ENCODE assay signal across 26 cellular contexts in the genomic region with DNA sequence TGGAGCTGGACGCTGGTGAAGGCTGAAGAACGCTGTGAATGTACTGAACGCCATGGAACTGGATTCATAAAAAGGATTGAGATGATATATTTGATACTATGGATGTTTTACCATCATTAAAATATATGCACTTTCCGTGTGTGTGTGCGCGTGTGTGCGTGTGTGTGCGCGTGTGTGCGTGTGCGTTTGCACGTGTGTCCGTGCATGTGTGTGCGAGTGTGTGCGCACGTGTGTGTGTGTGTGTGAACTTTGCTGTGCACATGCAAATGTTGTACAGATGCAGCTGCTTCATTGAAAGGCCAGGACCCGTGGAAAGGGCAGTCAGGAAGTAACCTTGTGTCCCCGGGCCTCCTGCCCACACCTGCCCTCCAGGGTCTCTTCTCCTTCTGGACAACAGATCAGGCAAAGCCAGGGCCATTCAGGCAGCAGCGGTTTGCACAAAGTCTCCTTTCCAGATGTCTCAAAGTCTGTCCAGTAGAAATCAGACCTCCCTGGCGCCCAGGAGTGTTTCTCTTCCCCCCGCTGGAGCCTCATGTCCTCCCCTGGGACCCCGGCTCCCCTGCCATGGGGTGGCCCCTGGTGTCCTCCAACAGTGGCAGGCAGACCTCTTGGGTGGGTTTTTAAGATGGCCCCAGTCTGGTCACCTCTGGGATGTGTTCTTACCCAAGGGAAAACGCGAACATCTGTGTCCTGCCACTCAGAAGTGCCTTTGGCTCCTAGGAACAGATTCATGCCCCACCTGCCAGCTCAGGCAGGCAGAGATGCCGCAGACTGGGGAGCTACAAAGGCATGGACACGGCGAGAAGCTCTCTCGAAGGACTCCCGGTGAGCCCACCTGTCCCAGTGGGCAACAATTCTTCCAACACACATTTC.
"Had no signal": no experiment of that assay in that cellular context is flagged by ENCODE, and none has a peak within 500 bp of the region (broad histone marks: within the 10 kb centered on the region; RNA-seq: fewer than 3 reads in every experiment).

No MANE protein-coding gene starts in this region.

- H3K27ac Mint-ChIP-seq: activated B cell treated with CpG ODN at 0.5 μM for 24 hours; activated CD4-positive, alpha-beta T cell treated with anti-CD3 and anti-CD28 coated beads for 36 hours; activated naive CD4-positive, alpha-beta T cell treated with anti-CD3 and anti-CD28 coated beads for 36 hours; activated naive CD8-positive, alpha-beta T cell treated with anti-CD3 and anti-CD28 coated beads, Interleukin-2, amount 10 ng/mL, durations not matched to agents 7 days and 5 days; dendritic cell treated with granulocyte-macrophage colony-stimulating factor and Interleukin-4, amounts not matched to agents 40 ng/mL and 50 ng/mL, for 4 days; naive B cell; stimulated activated effector memory CD8-positive, alpha-beta T cell treated with anti-CD3 and anti-CD28 coated beads, Interleukin-12 subunit alpha, Interleukin-12 subunit beta, amount 100 ng/mL, for 72 hours; stimulated activated naive CD8-positive, alpha-beta T cell treated with anti-CD3 and anti-CD28 coated beads, Interleukin-15, amount 100 ng/mL, for 72 hours; T-helper 1 cell treated with Interleukin-12 subunit alpha and Interleukin-12 subunit beta and Interleukin-4 antibody, amounts not matched to agents 30 μg/mL and 1 μg/mL, for 36 hours had no signal

- H3K36me3 ChIP-seq: cardiac muscle cell, suprapubic skin, tibial nerve had no signal

- H3K4me3 ChIP-seq: cardiac muscle cell, lung, skin epidermis, suprapubic skin, tibial nerve had no signal

- H3K4me3 Mint-ChIP-seq: activated B cell treated with CpG ODN at 0.5 μM for 24 hours; activated CD4-positive, alpha-beta T cell treated with anti-CD3 and anti-CD28 coated beads for 36 hours; activated naive CD4-positive, alpha-beta T cell treated with anti-CD3 and anti-CD28 coated beads for 36 hours; activated naive CD8-positive, alpha-beta T cell treated with anti-CD3 and anti-CD28 coated beads, Interleukin-2, amount 10 ng/mL, durations not matched to agents 7 days and 5 days; dendritic cell treated with granulocyte-macrophage colony-stimulating factor and Interleukin-4, amounts not matched to agents 40 ng/mL and 50 ng/mL, for 4 days; stimulated activated effector memory CD8-positive, alpha-beta T cell treated with anti-CD3 and anti-CD28 coated beads, Interleukin-12 subunit alpha, Interleukin-12 subunit beta, amount 100 ng/mL, for 72 hours; stimulated activated naive CD8-positive, alpha-beta T cell treated with anti-CD3 and anti-CD28 coated beads, Interleukin-15, amount 100 ng/mL, for 72 hours; T-helper 1 cell treated with Interleukin-12 subunit alpha and Interleukin-12 subunit beta and Interleukin-4 antibody, amounts not matched to agents 30 μg/mL and 1 μg/mL, for 36 hours had no signal

- H3K27me3 ChIP-seq: cardiac muscle cell, tibial nerve had no signal

- H3K9me3 Mint-ChIP-seq: activated B cell treated with CpG ODN at 0.5 μM for 24 hours; activated naive CD8-positive, alpha-beta T cell treated with anti-CD3 and anti-CD28 coated beads, Interleukin-2, amount 10 ng/mL, durations not matched to agents 7 days and 5 days; stimulated activated effector memory CD8-positive, alpha-beta T cell treated with anti-CD3 and anti-CD28 coated beads, Interleukin-12 subunit alpha, Interleukin-12 subunit beta, amount 100 ng/mL, for 72 hours; T-helper 1 cell treated with Interleukin-12 subunit alpha and Interleukin-12 subunit beta and Interleukin-4 antibody, amounts not matched to agents 30 μg/mL and 1 μg/mL, for 36 hours had no signal

- FAIRE-seq: kidney had no signal

- H3K4me1 ChIP-seq: suprapubic skin, tibial nerve had no signal

- H3K27ac ChIP-seq: cardiac muscle cell, skin epidermis, suprapubic skin, tibial nerve had no signal

- H3K4me1 Mint-ChIP-seq: activated B cell treated with CpG ODN at 0.5 μM for 24 hours; activated CD4-positive, alpha-beta T cell treated with anti-CD3 and anti-CD28 coated beads for 36 hours; activated naive CD8-positive, alpha-beta T cell treated with anti-CD3 and anti-CD28 coated beads, Interleukin-2, amount 10 ng/mL, durations not matched to agents 7 days and 5 days; naive B cell; stimulated activated effector memory CD8-positive, alpha-beta T cell treated with anti-CD3 and anti-CD28 coated beads, Interleukin-12 subunit alpha, Interleukin-12 subunit beta, amount 100 ng/mL, for 72 hours; stimulated activated naive CD8-positive, alpha-beta T cell treated with anti-CD3 and anti-CD28 coated beads, Interleukin-15, amount 100 ng/mL, for 72 hours had no signal

- ATAC-seq: activated CD4-positive, alpha-beta T cell treated with anti-CD3 and anti-CD28 coated beads for 36 hours; left lobe of liver; stimulated activated effector memory CD8-positive, alpha-beta T cell treated with anti-CD3 and anti-CD28 coated beads, Interleukin-12 subunit alpha, Interleukin-12 subunit beta, amount 100 ng/mL, for 72 hours; stimulated activated naive CD8-positive, alpha-beta T cell treated with anti-CD3 and anti-CD28 coated beads, Interleukin-15, amount 100 ng/mL, for 72 hours had no signal

- H3K36me3 Mint-ChIP-seq: activated naive CD8-positive, alpha-beta T cell treated with anti-CD3 and anti-CD28 coated beads, Interleukin-2, amount 10 ng/mL, durations not matched to agents 7 days and 5 days; naive B cell; stimulated activated effector memory CD8-positive, alpha-beta T cell treated with anti-CD3 and anti-CD28 coated beads, Interleukin-12 subunit alpha, Interleukin-12 subunit beta, amount 100 ng/mL, for 72 hours had no signal

- H3K27me3 Mint-ChIP-seq: activated B cell treated with CpG ODN at 0.5 μM for 24 hours; dendritic cell treated with granulocyte-macrophage colony-stimulating factor and Interleukin-4, amounts not matched to agents 40 ng/mL and 50 ng/mL, for 4 days had no signal

- DNase-seq: activated B cell treated with CpG ODN at 0.5 μM for 24 hours; activated CD4-positive, alpha-beta T cell treated with anti-CD3 and anti-CD28 coated beads for 36 hours; activated CD4-positive, alpha-beta T cell treated with anti-CD3 and anti-CD28 coated beads, Interleukin-2, amount 50 U/mL, for 48 hours; activated CD8-positive, alpha-beta memory T cell treated with anti-CD3 and anti-CD28 coated beads, Interleukin-2, amount 50 U/mL, for 48 hours; activated naive CD4-positive, alpha-beta T cell treated with anti-CD3 and anti-CD28 coated beads for 36 hours; activated T-cell treated with anti-CD3 and anti-CD28 coated beads, Interleukin-2, amount 50 U/mL, for 48 hours; amniotic stem cell; effector CD4-positive, alpha-beta T cell; erythroblast; foreskin fibroblast; kidney; naive B cell; occipital lobe; stimulated activated CD4-positive, alpha-beta T cell treated with anti-CD3 and anti-CD28 coated beads, Interleukin-1b, Interleukin-23, amount 100 ng/mL, for 48 hours; stimulated activated naive CD8-positive, alpha-beta T cell treated with anti-CD3 and anti-CD28 coated beads, Interleukin-15, amount 100 ng/mL, for 72 hours; T1000 had no signal
